1 cellular context compared by ENCODE assay signal in the genomic region with DNA sequence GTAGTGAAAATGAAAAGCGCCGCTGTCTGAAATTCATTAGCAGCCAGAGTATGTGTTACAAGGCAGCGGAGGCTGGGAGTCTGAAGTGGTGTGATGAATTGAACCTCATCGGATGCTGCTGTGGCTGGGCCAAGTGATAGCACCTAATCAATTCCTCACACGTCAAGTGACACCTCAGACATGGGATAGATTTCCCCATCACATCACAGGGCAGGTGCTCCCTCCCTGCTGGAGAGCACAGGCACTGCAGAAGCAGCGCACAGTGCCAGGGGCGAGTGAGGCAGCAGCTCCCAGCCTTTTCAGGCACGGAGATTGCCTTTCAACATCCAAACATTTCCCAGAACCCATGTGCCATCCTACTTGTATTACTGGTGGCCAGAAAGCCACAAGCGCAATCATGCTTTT.
TF ChIP-seq lines count a peak whose summit lies in the region.

No MANE protein-coding gene starts in this region.

TF ChIP-seq in SK-N-SH, 30 proteins besides CTCF, POLR2A, EP300 and RAD21 (continued from another document):
- TF ChIP-seq, protein P1, sequence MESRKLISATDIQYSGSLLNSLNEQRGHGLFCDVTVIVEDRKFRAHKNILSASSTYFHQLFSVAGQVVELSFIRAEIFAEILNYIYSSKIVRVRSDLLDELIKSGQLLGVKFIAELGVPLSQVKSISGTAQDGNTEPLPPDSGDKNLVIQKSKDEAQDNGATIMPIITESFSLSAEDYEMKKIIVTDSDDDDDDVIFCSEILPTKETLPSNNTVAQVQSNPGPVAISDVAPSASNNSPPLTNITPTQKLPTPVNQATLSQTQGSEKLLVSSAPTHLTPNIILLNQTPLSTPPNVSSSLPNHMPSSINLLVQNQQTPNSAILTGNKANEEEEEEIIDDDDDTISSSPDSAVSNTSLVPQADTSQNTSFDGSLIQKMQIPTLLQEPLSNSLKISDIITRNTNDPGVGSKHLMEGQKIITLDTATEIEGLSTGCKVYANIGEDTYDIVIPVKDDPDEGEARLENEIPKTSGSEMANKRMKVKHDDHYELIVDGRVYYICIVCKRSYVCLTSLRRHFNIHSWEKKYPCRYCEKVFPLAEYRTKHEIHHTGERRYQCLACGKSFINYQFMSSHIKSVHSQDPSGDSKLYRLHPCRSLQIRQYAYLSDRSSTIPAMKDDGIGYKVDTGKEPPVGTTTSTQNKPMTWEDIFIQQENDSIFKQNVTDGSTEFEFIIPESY (IDR thresholded peaks at IDR 0.05; ENCODE audit: borderline replicate concordance, low read depth): no peak
- TF ChIP-seq TEAD4 (IDR thresholded peaks at IDR 0.05; ENCODE audit: borderline replicate concordance, insufficient read depth): no peak
- no peak for TF ChIP-seq FOSL2 (IDR thresholded peaks at IDR 0.05; ENCODE audit: borderline replicate concordance, low read depth)
- TF ChIP-seq FOXJ3 (CRISPR knock-in tag; IDR thresholded peaks at IDR 0.05): no peak
- no peak for TF ChIP-seq RXRA (IDR thresholded peaks at IDR 0.05; ENCODE audit: borderline replicate concordance, low read depth)
- TF ChIP-seq POLR2AphosphoS5 (IDR thresholded peaks at IDR 0.05; ENCODE audit: low read depth, low read length): no peak
- TF ChIP-seq ELF1 (IDR thresholded peaks at IDR 0.05): no peak
